Comparison of ENCODE assay signal across 9 cellular contexts in genomic region chr1:206930210-206930798, GRCh38. TPM values are rescaled to one million over a fixed set of nuclear protein-coding genes. Genes with fewer than 3 reads are reported as not detected.
A peak's percentile ranks its signal among the peaks of the same experiment; 100 is the strongest.
DNase-seq lines count a peak whose midpoint lies in the region; ATAC-seq and TF ChIP-seq lines count a peak whose summit lies in the region.
"Had no signal": no experiment of that assay in that cellular context is flagged by ENCODE, and none has a peak within 500 bp of the region (broad histone marks: within the 10 kb centered on the region; RNA-seq: fewer than 3 reads in every experiment).

No MANE protein-coding gene starts in this region.

- H3K9ac ChIP-seq in neural progenitor cell: no peak overlapping the region

- DNase-seq in breast epithelium (ENCODE audit: low spot score in 2 of 2): no peak
- DNase-seq in MCF 10A (ENCODE audit: unreplicated experiment): no peak
- peak; percentile 72 for DNase-seq in activated B cell treated with CpG ODN at 0.5 μM for 24 hours
- peak; percentile 44 to 81 for DNase-seq in stimulated activated effector memory CD8-positive, alpha-beta T cell treated with anti-CD3 and anti-CD28 coated beads, Interleukin-12 subunit alpha, Interleukin-12 subunit beta, amount 100 ng/mL, for 72 hours (ENCODE audit: low spot score in 2 of 2)
- DNase-seq in neural progenitor cell (ENCODE audit: low spot score): no peak
- no peak for DNase-seq in SW 1271 (lab: John Stamatoyannopoulos, UW)
- DNase-seq in GM03348 (ENCODE audit: low spot score): no peak

- no peaks in the 10 kb centered on the region for H3K79me2 ChIP-seq in neural progenitor cell (ENCODE audit: low read depth)

- intact Hi-C loops in breast epithelium (cut with DNase I; ENCODE audit: low total_unique reads) (no loop called here), MCF 10A (cut with micrococcal nuclease) (no loop called here), activated B cell treated with CpG ODN at 0.5 μM for 24 hours (cut with micrococcal nuclease) (loop anchor here (1.0 to 2.0 kb wide), 5 partner anchors 8 to 407 kb away; partner anchors contain the start of genes CD55, DYRK3 and EIF2D)

- H3K4me1 Mint-ChIP-seq in MCF 10A (ENCODE audit: insufficient read depth, unreplicated experiment) (no peaks in the 10 kb centered on the region), activated B cell treated with CpG ODN at 0.5 μM for 24 hours (peaks cover 67% of the 10 kb centered on the region), neural progenitor cell (no peaks in the 10 kb centered on the region)
- peaks cover 53% of the 10 kb centered on the region for H3K4me1 Mint-ChIP-seq in stimulated activated effector memory CD8-positive, alpha-beta T cell treated with anti-CD3 and anti-CD28 coated beads, Interleukin-12 subunit alpha, Interleukin-12 subunit beta, amount 100 ng/mL, for 72 hours

- H3K9me3 ChIP-seq in breast epithelium: no peaks in the 10 kb centered on the region
- no peaks in the 10 kb centered on the region for H3K9me3 ChIP-seq in neural progenitor cell (ENCODE audit: low read depth)

- H3K4me1 ChIP-seq in breast epithelium (no peaks in the 10 kb centered on the region), neural progenitor cell (no peaks in the 10 kb centered on the region)

- no peak for TF ChIP-seq POLR2A in breast epithelium (IDR thresholded peaks at IDR 0.05)

- no peak overlapping the region for H2AFZ ChIP-seq in neural progenitor cell (replicated peaks)

- no peak overlapping the region for H3K4me2 ChIP-seq in neural progenitor cell

- H3K36me3 ChIP-seq in breast epithelium (no peaks in the 10 kb centered on the region), neural progenitor cell (no peaks in the 10 kb centered on the region)

- ATAC-seq in HG02885 (IDR thresholded peaks at IDR 0.05; ENCODE audit: poor library complexity, unreplicated experiment) (peak; percentile 78), activated B cell treated with CpG ODN at 0.5 μM for 24 hours (ENCODE audit: low read depth) (peak; percentile 83)
- peak; percentile 86 for ATAC-seq in stimulated activated effector memory CD8-positive, alpha-beta T cell treated with anti-CD3 and anti-CD28 coated beads, Interleukin-12 subunit alpha, Interleukin-12 subunit beta, amount 100 ng/mL, for 72 hours

- H3K4me3 ChIP-seq in breast epithelium (no peak overlapping the region), neural progenitor cell (no peak overlapping the region)

- H3K27ac ChIP-seq in breast epithelium: peak overlapping the region; percentile 12 to 26
- no peak overlapping the region for H3K27ac ChIP-seq in neural progenitor cell

- no peaks in the 10 kb centered on the region for H3K36me3 Mint-ChIP-seq in MCF 10A (ENCODE audit: insufficient read depth, unreplicated experiment)
- H3K36me3 Mint-ChIP-seq in activated B cell treated with CpG ODN at 0.5 μM for 24 hours (ENCODE audit: low read depth): no peaks in the 10 kb centered on the region
- peaks cover 11% of the 10 kb centered on the region for H3K36me3 Mint-ChIP-seq in stimulated activated effector memory CD8-positive, alpha-beta T cell treated with anti-CD3 and anti-CD28 coated beads, Interleukin-12 subunit alpha, Interleukin-12 subunit beta, amount 100 ng/mL, for 72 hours
- no peaks in the 10 kb centered on the region for H3K36me3 Mint-ChIP-seq in neural progenitor cell

- BruUV-seq in MCF 10A (replicated peaks; lab: Mats Ljungman, UMichigan): no TSS peak

- CTCF ChIA-PET in MCF 10A (lab: Yijun Ruan, JAX): interaction anchor here (0.6 to 7.9 kb wide), 9 partner anchors 15 to 1400 kb away, joined by 3 to 74 read pairs (median 3); no protein-coding TSS in a partner anchor
- CTCF ChIA-PET in activated B cell treated with CpG ODN at 0.5 μM for 24 hours (lab: Charles Lee): interaction anchor here (0.7 to 15.7 kb wide), 9 partner anchors 8 to 195 kb away, joined by 3 to 383 read pairs (median 41); partner anchors contain the start of genes FCMR and IL20

- no peak overlapping the region for H3K27ac Mint-ChIP-seq in MCF 10A (ENCODE audit: low read depth, unreplicated experiment)
- H3K27ac Mint-ChIP-seq in activated B cell treated with CpG ODN at 0.5 μM for 24 hours: peak overlapping the region; percentile 99
- peak overlapping the region; percentile 98 for H3K27ac Mint-ChIP-seq in stimulated activated effector memory CD8-positive, alpha-beta T cell treated with anti-CD3 and anti-CD28 coated beads, Interleukin-12 subunit alpha, Interleukin-12 subunit beta, amount 100 ng/mL, for 72 hours
- no peak overlapping the region for H3K27ac Mint-ChIP-seq in neural progenitor cell

- H3K4me3 Mint-ChIP-seq in MCF 10A (ENCODE audit: unreplicated experiment): no peak overlapping the region
- peak overlapping the region; percentile 79 for H3K4me3 Mint-ChIP-seq in activated B cell treated with CpG ODN at 0.5 μM for 24 hours
- H3K4me3 Mint-ChIP-seq in stimulated activated effector memory CD8-positive, alpha-beta T cell treated with anti-CD3 and anti-CD28 coated beads, Interleukin-12 subunit alpha, Interleukin-12 subunit beta, amount 100 ng/mL, for 72 hours: peak overlapping the region; percentile 70
- no peak overlapping the region for H3K4me3 Mint-ChIP-seq in neural progenitor cell

- no peaks in the 10 kb centered on the region for H3K27me3 ChIP-seq in breast epithelium
- H3K27me3 ChIP-seq in neural progenitor cell: no peaks in the 10 kb centered on the region

- TF ChIP-seq CTCF in breast epithelium (IDR thresholded peaks at IDR 0.05) (no peak), MCF 10A (IDR thresholded peaks at IDR 0.05; ENCODE audit: unreplicated experiment) (no peak), activated B cell treated with CpG ODN at 0.5 μM for 24 hours (IDR thresholded peaks at IDR 0.05) (no peak), neural progenitor cell (IDR thresholded peaks at IDR 0.05) (no peak)

- H3K9me3 Mint-ChIP-seq in MCF 10A (ENCODE audit: unreplicated experiment) (no peaks in the 10 kb centered on the region), activated B cell treated with CpG ODN at 0.5 μM for 24 hours (no peaks in the 10 kb centered on the region), neural progenitor cell (no peaks in the 10 kb centered on the region)
- no peaks in the 10 kb centered on the region for H3K9me3 Mint-ChIP-seq in stimulated activated effector memory CD8-positive, alpha-beta T cell treated with anti-CD3 and anti-CD28 coated beads, Interleukin-12 subunit alpha, Interleukin-12 subunit beta, amount 100 ng/mL, for 72 hours

- H3K27me3 Mint-ChIP-seq in MCF 10A (ENCODE audit: insufficient read depth, unreplicated experiment): no peaks in the 10 kb centered on the region
- no peaks in the 10 kb centered on the region for H3K27me3 Mint-ChIP-seq in activated B cell treated with CpG ODN at 0.5 μM for 24 hours
- no peaks in the 10 kb centered on the region for H3K27me3 Mint-ChIP-seq in neural progenitor cell (ENCODE audit: insufficient read depth, low read depth)

- POLR2A ChIA-PET in MCF 10A (lab: Yijun Ruan, JAX): interaction anchor here (2.0 kb wide), 1 partner anchor 9 kb away, joined by 5 read pairs; the partner anchor contains the start of gene FCMR
- POLR2A ChIA-PET in activated B cell treated with CpG ODN at 0.5 μM for 24 hours (lab: Charles Lee): interaction anchor here (0.5 to 10.2 kb wide), 11 partner anchors 14 to 892 kb away, joined by 3 to 267 read pairs (median 4); partner anchors contain the start of gene FCMR

- no peaks in the 10 kb centered on the region for H4K20me1 ChIP-seq in neural progenitor cell (ENCODE audit: low read depth)

- no peaks in the 10 kb centered on the region for H3F3A ChIP-seq in neural progenitor cell (ENCODE audit: low read depth)

RNA-seq across cellular contexts. Expression of gene FCMR, which starts 8.6 kb away (rescaled TPM):
- total RNA-seq in breast epithelium (10 to 100 TPM in 1 of 3 donors, 1 to 10 TPM in 2; 1.1 to 11.0 (median 3.3) TPM), MCF 10A (2022) (10.1 and 18.0 TPM in 2 replicates), activated B cell treated with CpG ODN at 0.5 μM for 24 hours (134 and 146 TPM in 2 replicates), neural progenitor cell (ENCODE audit: low replicate concordance) (not detected in 2 replicates)

RNA-seq across cellular contexts. Expression of gene PIGR, which starts 16.0 kb away (rescaled TPM):
- total RNA-seq in breast epithelium (100 to 1,000 TPM in 2 of 3 donors, under 1 TPM in 1; 0.16 to 205 (median 123) TPM), MCF 10A (2022) (not detected in 2 replicates), activated B cell treated with CpG ODN at 0.5 μM for 24 hours (0.49 and 1.00 TPM in 2 replicates), neural progenitor cell (ENCODE audit: low replicate concordance) (not detected in 2 replicates)
- total RNA-seq: Daoy had no signal

RNA-seq across cellular contexts. Expression of gene IL24, which starts 33.1 kb away (rescaled TPM):
- total RNA-seq in breast epithelium: under 1 TPM in 1 of 3 donors, not detected in 2; 0.59 TPM
- total RNA-seq in MCF 10A (2022): 0.58 and 1.1 TPM in 2 replicates
- not detected in 2 replicates for total RNA-seq in activated B cell treated with CpG ODN at 0.5 μM for 24 hours
- not detected in 2 replicates for total RNA-seq in neural progenitor cell (ENCODE audit: low replicate concordance)

RNA-seq across cellular contexts. Expression of gene FCAMR, which starts 40.0 kb away (rescaled TPM):
- total RNA-seq in breast epithelium (not detected), MCF 10A (2022) (not detected in 2 replicates), activated B cell treated with CpG ODN at 0.5 μM for 24 hours (not detected in 2 replicates), neural progenitor cell (ENCODE audit: low replicate concordance) (not detected in 2 replicates)
- total RNA-seq: Daoy had no signal

Comparison
In these comparisons a context has a peak if more than half of its experiments do, and no peak if none do; other contexts are left out.
1. DNase-seq: peak in activated B cell treated with CpG ODN at 0.5 μM for 24 hours (single experiment) and stimulated activated effector memory CD8-positive, alpha-beta T cell treated with anti-CD3 and anti-CD28 coated beads, Interleukin-12 subunit alpha, Interleukin-12 subunit beta, amount 100 ng/mL, for 72 hours (2 of 2); none in breast epithelium (0 of 2), MCF 10A (single experiment), neural progenitor cell (single experiment), SW 1271 (0 of 2) and GM03348 (single experiment).
2. H3K27ac Mint-ChIP-seq: peak in activated B cell treated with CpG ODN at 0.5 μM for 24 hours (single experiment) and stimulated activated effector memory CD8-positive, alpha-beta T cell treated with anti-CD3 and anti-CD28 coated beads, Interleukin-12 subunit alpha, Interleukin-12 subunit beta, amount 100 ng/mL, for 72 hours (single experiment); none in MCF 10A (single experiment) and neural progenitor cell (single experiment).
3. H3K4me3 Mint-ChIP-seq: peak in activated B cell treated with CpG ODN at 0.5 μM for 24 hours (single experiment) and stimulated activated effector memory CD8-positive, alpha-beta T cell treated with anti-CD3 and anti-CD28 coated beads, Interleukin-12 subunit alpha, Interleukin-12 subunit beta, amount 100 ng/mL, for 72 hours (single experiment); none in MCF 10A (single experiment) and neural progenitor cell (single experiment).
4. Peak in every context shown above with its lines, with median percentiles within 50 percentile points of each other: ATAC-seq.